ENCODE assay signal across 8 cellular contexts in the genomic region with DNA sequence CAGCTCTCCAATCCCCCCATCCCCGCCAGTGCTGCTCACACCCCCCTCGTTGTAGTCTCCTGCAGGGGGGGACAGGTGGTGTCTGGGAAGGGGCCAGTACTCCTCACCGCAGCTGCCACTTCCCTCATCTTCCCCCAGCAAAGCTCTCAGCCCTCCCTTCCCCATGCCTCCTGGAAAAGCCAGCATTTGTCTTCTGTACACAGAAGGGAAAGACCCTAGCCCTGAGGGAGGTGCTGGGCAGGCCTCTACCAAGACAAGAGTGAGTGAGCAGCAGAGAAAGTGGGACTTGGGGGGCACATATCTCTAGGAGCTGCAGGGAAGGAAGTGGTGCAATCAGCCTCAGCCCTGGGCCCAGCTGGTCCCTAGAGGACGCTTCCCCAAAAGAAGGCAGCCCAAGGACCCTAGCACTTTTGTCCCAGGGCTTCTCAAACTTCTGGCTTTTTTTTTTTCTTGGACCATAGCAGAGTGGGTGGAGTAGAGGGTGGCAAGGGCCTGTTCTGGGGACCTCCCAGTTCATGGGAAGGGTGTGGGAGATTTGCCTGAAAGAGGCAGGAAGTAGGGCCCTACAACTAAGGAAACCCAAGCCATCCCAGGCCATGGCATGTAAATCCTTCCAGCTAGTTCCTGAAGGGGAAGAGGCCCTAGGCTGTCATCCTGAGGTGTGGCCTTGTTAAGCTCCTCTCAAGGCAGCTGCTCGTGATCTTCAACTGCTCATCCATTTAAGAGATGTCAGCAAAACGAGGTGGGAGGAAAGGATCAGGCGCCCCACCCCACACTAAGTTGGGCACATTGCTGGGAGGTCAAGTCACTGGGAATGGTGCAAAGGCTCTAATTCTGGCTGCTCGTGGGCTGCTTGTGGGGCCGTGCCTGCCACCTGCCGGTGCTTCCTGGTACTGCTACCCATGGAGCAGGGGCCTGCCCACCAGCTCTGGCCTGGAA. TPM values are rescaled to one million over a fixed set of nuclear protein-coding genes. Genes with fewer than 3 reads are reported as not detected.
DNase-seq lines count a peak whose midpoint lies in the region; ATAC-seq and TF ChIP-seq lines count a peak whose summit lies in the region.

No MANE protein-coding gene starts in this region.

- DNase-seq in ELR (ENCODE audit: low read depth) (peak; percentile 76), T follicular helper cell (ENCODE audit: low read depth) (peak; percentile 70), heart left ventricle (peak; percentile 68 to 91 (median 80)), prostate gland (ENCODE audit: low spot score) (no peak)
- peak; percentile 88 for DNase-seq in activated naive CD8-positive, alpha-beta T cell treated with anti-CD3 and anti-CD28 coated beads, Interleukin-2, amount 50 U/mL, for 24 hours

- no peak overlapping the region for H3K4me3 Mint-ChIP-seq in activated naive CD8-positive, alpha-beta T cell treated with anti-CD3 and anti-CD28 coated beads, Interleukin-2, amount 50 U/mL, for 24 hours

- peaks cover 22% of the 10 kb centered on the region for H3K4me1 Mint-ChIP-seq in activated naive CD8-positive, alpha-beta T cell treated with anti-CD3 and anti-CD28 coated beads, Interleukin-2, amount 50 U/mL, for 24 hours

- peak overlapping the region; percentile 38 for H3K27ac Mint-ChIP-seq in activated naive CD8-positive, alpha-beta T cell treated with anti-CD3 and anti-CD28 coated beads, Interleukin-2, amount 50 U/mL, for 24 hours

- H3K36me3 ChIP-seq in KMS-11 (ENCODE audit: insufficient read depth), result no peaks in the 10 kb centered on the region
- peaks cover 0 to 66% (median 57%) of the 10 kb centered on the region in 9 donors for H3K36me3 ChIP-seq in heart left ventricle
- H3K36me3 ChIP-seq in prostate gland, result peaks cover 16 to 23% of the 10 kb centered on the region in 2 donors

- H3K36me3 Mint-ChIP-seq in activated naive CD8-positive, alpha-beta T cell treated with anti-CD3 and anti-CD28 coated beads, Interleukin-2, amount 50 U/mL, for 24 hours (ENCODE audit: low read depth), result peaks cover 13% of the 10 kb centered on the region

- no peak overlapping the region for H2AFZ ChIP-seq in KMS-11 (ENCODE audit: low read depth)

- H3K27ac ChIP-seq in KMS-11 (no peak overlapping the region; the same call in 1 of the 2 replicates), heart left ventricle (peak overlapping the region; percentile 22 to 81 (median 62)), prostate gland (peak overlapping the region; percentile 94 to 97)

- no peaks in the 10 kb centered on the region for H3K9me3 Mint-ChIP-seq in activated naive CD8-positive, alpha-beta T cell treated with anti-CD3 and anti-CD28 coated beads, Interleukin-2, amount 50 U/mL, for 24 hours

- peak; percentile 37 for ATAC-seq in activated naive CD8-positive, alpha-beta T cell treated with anti-CD3 and anti-CD28 coated beads, Interleukin-2, amount 50 U/mL, for 24 hours
- ATAC-seq in heart left ventricle (peak; percentile 49 to 84 (median 76)), GM19397 (IDR thresholded peaks at IDR 0.05; ENCODE audit: unreplicated experiment) (no peak), GM18870 (IDR thresholded peaks at IDR 0.05; ENCODE audit: unreplicated experiment) (no peak)

- H3K9ac ChIP-seq in KMS-11, result no peak overlapping the region

- no peak overlapping the region; the same call in 1 of the 2 replicates for H3K4me2 ChIP-seq in KMS-11

- H3K4me3 ChIP-seq in KMS-11 (IDR thresholded peaks at IDR 0.05; ENCODE audit: insufficient read depth, low read depth, low read length) (no peak overlapping the region), heart left ventricle (no peak overlapping the region), prostate gland (no peak overlapping the region)

- intact Hi-C loops in heart left ventricle (cut with DNase I), result loop anchor here in 9 of 10 donors (1.0 to 2.0 kb wide), 3 partner anchors 32 to 33 kb away; no protein-coding TSS in a partner anchor
- intact Hi-C loops in prostate gland (cut with DNase I), result loop anchor here (2.0 kb wide), 1 partner anchor 32 kb away; no protein-coding TSS in a partner anchor

- TF ChIP-seq CTCF in KMS-11 (conservative IDR thresholded peaks at IDR 0.05; ENCODE audit: low read depth, low read length), result peak; percentile 98
- peak; percentile 95 to 99 (median 98) for TF ChIP-seq CTCF in heart left ventricle (IDR thresholded peaks at IDR 0.05)
- peak; percentile 91 to 98 (median 96) for TF ChIP-seq CTCF in prostate gland (IDR thresholded peaks at IDR 0.05)

- H3K4me1 ChIP-seq in KMS-11 (ENCODE audit: low read depth, poor library complexity, severe bottlenecking), result peaks cover 17% of the 10 kb centered on the region
- peaks cover 0 to 42% (median 31%) of the 10 kb centered on the region in 12 donors for H3K4me1 ChIP-seq in heart left ventricle
- peaks cover 37% of the 10 kb centered on the region for H3K4me1 ChIP-seq in prostate gland (replicated peaks)

- H3K27me3 Mint-ChIP-seq in activated naive CD8-positive, alpha-beta T cell treated with anti-CD3 and anti-CD28 coated beads, Interleukin-2, amount 50 U/mL, for 24 hours, result no peaks in the 10 kb centered on the region

- peak in 1 of 2 donors; percentile 22 for TF ChIP-seq POLR2A in heart left ventricle (IDR thresholded peaks at IDR 0.05)
- TF ChIP-seq POLR2A in prostate gland (IDR thresholded peaks at IDR 0.05), result no peak

- H3K79me2 ChIP-seq in KMS-11 (ENCODE audit: insufficient read depth, low read depth), result no peaks in the 10 kb centered on the region

- H3K9me3 ChIP-seq in heart left ventricle (no peaks in the 10 kb centered on the region), prostate gland (no peaks in the 10 kb centered on the region)

- H4K20me1 ChIP-seq in KMS-11 (ENCODE audit: insufficient read depth), result no peaks in the 10 kb centered on the region

- no peaks in the 10 kb centered on the region for H3K27me3 ChIP-seq in KMS-11 (ENCODE audit: insufficient read depth, low read depth)
- no peaks in the 10 kb centered on the region for H3K27me3 ChIP-seq in heart left ventricle
- H3K27me3 ChIP-seq in prostate gland (replicated peaks; ENCODE audit: insufficient read depth), result no peaks in the 10 kb centered on the region

- WGBS in heart left ventricle, 4 donors, result 22 to 35% (median 26%) methylated on average over 9 to 10 of the region's 10 CpGs
- 24% methylated on average over 10 of the region's 10 CpGs for WGBS in prostate gland

RNA-seq across cellular contexts. Expression of a gene that starts 12.6 kb away (rescaled TPM):
- total RNA-seq in heart left ventricle, result 1 to 10 TPM; 1.8 to 8.5 (median 4.5) TPM
- polyA plus RNA-seq in heart left ventricle, result 1 to 10 TPM; 2.4 to 6.7 TPM
- 10 to 100 TPM; 74.4 to 97.1 TPM for total RNA-seq in prostate gland

RNA-seq across cellular contexts. Expression of a gene that starts 27.6 kb away (rescaled TPM):
- total RNA-seq in heart left ventricle (10 to 100 TPM; 28.9 to 51.3 (median 39.6) TPM), prostate gland (100 to 1,000 TPM; 175 to 252 TPM)
- 10 to 100 TPM; 27.4 to 55.7 TPM for polyA plus RNA-seq in heart left ventricle

Comparison
In these comparisons a context has a peak if more than half of its experiments do, and no peak if none do; other contexts are left out.
1. ATAC-seq: peak in activated naive CD8-positive, alpha-beta T cell treated with anti-CD3 and anti-CD28 coated beads, Interleukin-2, amount 50 U/mL, for 24 hours (single experiment) and heart left ventricle (4 of 4); none in GM19397 (single experiment) and GM18870 (single experiment).
2. RNA of a gene that starts 12.6 kb away (total RNA-seq): 74.4 to 97.1 TPM in prostate gland; 1.8 to 8.5 TPM in heart left ventricle; every median in the first group is over 4 times any median in the second.
3. Peak in every context shown above with its lines, with median percentiles within 50 percentile points of each other: CTCF ChIP-seq.